In genomic region chr6:67394254-67394653, GRCh38 we compare ENCODE assay signal across 27 cellular contexts.
"Had no signal": no experiment of that assay in that cellular context is flagged by ENCODE, and none has a peak within 500 bp of the region (broad histone marks: within the 10 kb centered on the region; RNA-seq: fewer than 3 reads in every experiment).

No MANE protein-coding gene starts in this region.

- H3K4me3 ChIP-seq: colonic mucosa, esophagus squamous epithelium, gastrocnemius medialis, heart left ventricle, hepatocyte, left lung, lower lobe of right lung had no signal

- H3K36me3 ChIP-seq: colonic mucosa, esophagus squamous epithelium, gastrocnemius medialis, heart left ventricle, left lung, lower lobe of right lung had no signal

- H3K27ac ChIP-seq: colonic mucosa, epithelial cell of prostate, esophagus squamous epithelium, gastrocnemius medialis, heart left ventricle, hepatocyte, left lung, lower lobe of right lung had no signal

- H3K79me2 ChIP-seq: hepatocyte had no signal

- FAIRE-seq: endometrium, kidney had no signal

- H3K9me3 ChIP-seq: colonic mucosa, gastrocnemius medialis, lower lobe of right lung had no signal

- ATAC-seq: effector memory CD8-positive, alpha-beta T cell; esophagus mucosa; gastrocnemius medialis; heart left ventricle; left lung; left ventricle myocardium superior; lower lobe of right lung; naive thymus-derived CD4-positive, alpha-beta T cell had no signal

- H3K27me3 ChIP-seq: colonic mucosa, esophagus squamous epithelium, gastrocnemius medialis, heart left ventricle, hepatocyte, left lung had no signal

- H2AFZ ChIP-seq: hepatocyte had no signal

- DNase-seq: colonic mucosa; cortex of kidney; effector CD8-positive, alpha-beta T cell; effector memory CD8-positive, alpha-beta T cell; endodermal cell; erythroblast; esophagus squamous epithelium; foreskin fibroblast; foreskin melanocyte; gastrocnemius medialis; glutamatergic neuron; heart left ventricle; hypothalamus; immature natural killer cell; islet precursor cell; kidney; kidney glomerular epithelial cell; left lung; left ventricle myocardium superior; lower lobe of right lung; mesenchymal stem cell; midbrain; naive thymus-derived CD4-positive, alpha-beta T cell had no signal

- H3K4me1 ChIP-seq: colonic mucosa, esophagus squamous epithelium, gastrocnemius medialis, heart left ventricle, left lung, lower lobe of right lung had no signal

- H3K4me2 ChIP-seq: hepatocyte had no signal
